In genomic region chr21:45541221-45542039, GRCh38 we compare ENCODE assay signal across 8 cellular contexts. TPM values are rescaled to one million over a fixed set of nuclear protein-coding genes. Genes with fewer than 3 reads are reported as not detected.
A peak's percentile ranks its signal among the peaks of the same experiment; 100 is the strongest.
DNase-seq lines count a peak whose midpoint lies in the region; ATAC-seq and TF ChIP-seq lines count a peak whose summit lies in the region.

No MANE protein-coding gene starts in this region.

- TF ChIP-seq CTCF in lower leg skin (IDR thresholded peaks at IDR 0.05): no peak

- peak overlapping the region; percentile 48 for H3K4me3 ChIP-seq in lower leg skin (ENCODE audit: low read depth, poor library complexity, severe bottlenecking)

- ATAC-seq in GM21529 (IDR thresholded peaks at IDR 0.05; ENCODE audit: unreplicated experiment) (peak; percentile 68), HG03571 (IDR thresholded peaks at IDR 0.05; ENCODE audit: unreplicated experiment) (no peak)

- 14 to 21% methylated on average over 28 to 36 of the region's 50 CpGs for WGBS in lower leg skin, 2 donors

- intact Hi-C loops in lower leg skin (cut with DNase I; ENCODE audit: low total_unique reads): no loop called here

- TF ChIP-seq POLR2A in lower leg skin (IDR thresholded peaks at IDR 0.05): no peak

- DNase-seq in CD1c-positive myeloid dendritic cell (ENCODE audit: extremely low spot score): peak; percentile 86
- peak; percentile 10 for DNase-seq in NCI-H2107 (lab: John Stamatoyannopoulos, UW)
- DNase-seq in activated CD4-positive, alpha-beta T cell treated with anti-CD3 and anti-CD28 coated beads for 48 hours: peak; percentile 90
- peak; percentile 80 for DNase-seq in dermis blood vessel endothelial cell
- peak; percentile 75 to 95 for DNase-seq in lower leg skin (ENCODE audit: low spot score in 2 of 2)
- DNase-seq in stimulated activated CD4-positive, alpha-beta T cell treated with anti-CD3 and anti-CD28 coated beads, TNF-alpha, amount 100 ng/mL, for 24 hours (ENCODE audit: low read depth in 3 of 3): peak; percentile 69 to 85 (median 74)

RNA-seq across cellular contexts. Expression of gene SLC19A1, which starts 0.8 kb away (rescaled TPM):
- total RNA-seq in dermis blood vessel endothelial cell: 5.8 and 13.5 TPM in 2 replicates
- 1 to 10 TPM; 3.6 to 7.3 (median 5.0) TPM for total RNA-seq in lower leg skin

Comparison
In these comparisons a context has a peak if more than half of its experiments do, and no peak if none do; other contexts are left out.
1. DNase-seq: peak in every context shown above with its lines; median percentile 90 in activated CD4-positive, alpha-beta T cell treated with anti-CD3 and anti-CD28 coated beads for 48 hours; 86 in CD1c-positive myeloid dendritic cell; 85 in lower leg skin; 80 in dermis blood vessel endothelial cell; 74 in stimulated activated CD4-positive, alpha-beta T cell treated with anti-CD3 and anti-CD28 coated beads, TNF-alpha, amount 100 ng/mL, for 24 hours; 10 in NCI-H2107.